11 cellular contexts compared by ENCODE assay signal in the genomic region with DNA sequence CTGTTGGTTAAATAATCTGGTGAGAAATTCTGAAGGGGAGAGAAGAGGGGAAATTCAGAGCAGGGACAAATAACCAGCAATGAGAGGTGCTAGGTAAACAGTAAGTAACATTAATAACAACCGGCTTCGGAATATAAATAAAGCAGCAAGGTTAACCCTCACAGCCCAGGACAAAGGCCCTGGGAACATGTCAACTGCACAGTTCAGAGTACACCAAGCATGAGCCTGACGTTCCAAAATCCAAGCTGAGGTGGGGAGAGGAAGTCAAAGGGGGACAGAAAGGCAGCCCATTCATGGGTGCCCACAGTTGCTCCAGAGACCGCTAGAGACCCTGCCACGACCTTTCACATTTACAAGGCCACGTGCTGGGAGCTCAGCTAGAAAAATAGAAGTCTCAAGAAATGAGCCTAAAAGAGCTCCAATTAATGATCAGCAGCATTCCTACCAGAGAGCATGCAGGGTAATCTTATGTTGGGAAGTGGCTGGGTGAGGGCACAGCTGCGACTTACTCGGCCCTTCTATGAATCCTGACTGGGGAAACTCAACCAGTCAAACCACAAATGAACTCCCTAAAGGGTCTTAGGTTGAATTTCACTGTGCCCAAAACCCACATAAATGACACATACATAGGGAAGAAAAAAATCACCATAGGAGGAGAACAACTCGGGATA. TPM values are rescaled to one million over a fixed set of nuclear protein-coding genes. Genes with fewer than 3 reads are reported as not detected.
A peak's percentile ranks its signal among the peaks of the same experiment; 100 is the strongest.
DNase-seq lines count a peak whose midpoint lies in the region; ATAC-seq and TF ChIP-seq lines count a peak whose summit lies in the region.
"Had no signal": no experiment of that assay in that cellular context is flagged by ENCODE, and none has a peak within 500 bp of the region (broad histone marks: within the 10 kb centered on the region; RNA-seq: fewer than 3 reads in every experiment).

No MANE protein-coding gene starts in this region.

- H3K9me1 ChIP-seq in IMR-90 (ENCODE audit: insufficient read depth, low read length), result peaks cover 7% of the 10 kb centered on the region; the same call in 1 of the 2 replicates

- POLR2A ChIA-PET in IMR-90 (lab: Charles Lee; ENCODE audit: unreplicated experiment), result no interaction called here
- POLR2A ChIA-PET in activated CD8-positive, alpha-beta T cell treated with anti-CD3 and anti-CD28 coated beads, Interleukin-2, amount 10 ng/mL, durations not matched to agents 7 days and 5 days (lab: Charles Lee), result interaction anchor here (0.9 to 1.3 kb wide), 2 partner anchors 8 to 21 kb away, joined by 3 to 6 read pairs; no protein-coding TSS in a partner anchor

- H3K27me3 ChIP-seq in IMR-90 (ENCODE audit: control insufficient read depth, insufficient read depth, low read length) (no peaks in the 10 kb centered on the region), right lobe of liver (no peaks in the 10 kb centered on the region), WERI-Rb-1 (ENCODE audit: insufficient read depth, low read depth, severe bottlenecking) (no peaks in the 10 kb centered on the region)
- H3K27me3 ChIP-seq: testis had no signal

- H3K36me3 Mint-ChIP-seq in activated CD8-positive, alpha-beta T cell treated with anti-CD3 and anti-CD28 coated beads, Interleukin-2, amount 10 ng/mL, durations not matched to agents 7 days and 5 days (ENCODE audit: low read depth), result peaks cover 55% of the 10 kb centered on the region
- peaks cover 47% of the 10 kb centered on the region for H3K36me3 Mint-ChIP-seq in stimulated activated effector memory CD8-positive, alpha-beta T cell treated with anti-CD3 and anti-CD28 coated beads, Interleukin-12 subunit alpha, Interleukin-12 subunit beta, amount 100 ng/mL, for 72 hours

- peak overlapping the region; percentile 66 for H3K4me3 Mint-ChIP-seq in activated CD8-positive, alpha-beta T cell treated with anti-CD3 and anti-CD28 coated beads, Interleukin-2, amount 10 ng/mL, durations not matched to agents 7 days and 5 days
- peak overlapping the region; percentile 64 for H3K4me3 Mint-ChIP-seq in stimulated activated effector memory CD8-positive, alpha-beta T cell treated with anti-CD3 and anti-CD28 coated beads, Interleukin-12 subunit alpha, Interleukin-12 subunit beta, amount 100 ng/mL, for 72 hours

- no peaks in the 10 kb centered on the region for H3K27me3 Mint-ChIP-seq in activated CD8-positive, alpha-beta T cell treated with anti-CD3 and anti-CD28 coated beads, Interleukin-2, amount 10 ng/mL, durations not matched to agents 7 days and 5 days (ENCODE audit: low read depth)

- H3K56ac ChIP-seq in IMR-90 (ENCODE audit: extremely low read depth, insufficient read depth, low read length), result no peak overlapping the region

- H3K9ac ChIP-seq in IMR-90 (ENCODE audit: low read depth, low read length), result no peak overlapping the region

- dilution Hi-C loops in IMR-90 (cut with HindIII; ENCODE audit: low sequenced_read_pairs, unreplicated experiment), result no loop called here

- no peak overlapping the region; the same call in 1 of the 2 replicates for H2BK20ac ChIP-seq in IMR-90 (ENCODE audit: low read depth, low read length)

- in situ Hi-C loops in IMR-90 (cut with MboI; ENCODE audit: low sequenced_read_pairs), result no loop called here
- in situ Hi-C loops in G401 (cut with HindIII; ENCODE audit: low sequenced_read_pairs), result no loop called here

- no peak for TF ChIP-seq POLR2A in IMR-90 (IDR thresholded peaks at IDR 0.05; ENCODE audit: low read depth, low read length)
- no peak for TF ChIP-seq POLR2A in right lobe of liver (IDR thresholded peaks at IDR 0.05)

- H3K36me3 ChIP-seq in IMR-90 (ENCODE audit: control insufficient read depth, insufficient read depth, low read length) (peaks cover 2% of the 10 kb centered on the region; the same call in 1 of the 2 replicates), right lobe of liver (no peaks in the 10 kb centered on the region), WERI-Rb-1 (peaks cover 3% of the 10 kb centered on the region; the same call in 1 of the 2 replicates)

- TF ChIP-seq RAD21 in IMR-90 (IDR thresholded peaks at IDR 0.05; ENCODE audit: low read length), result no peak

- no peak overlapping the region for H2AK5ac ChIP-seq in IMR-90 (ENCODE audit: low read depth, low read length)

- ATAC-seq in IMR-90 (ENCODE audit: low read depth) (no peak; the same call in 1 of the 2 replicates), right lobe of liver (peak; percentile 68 to 95 (median 80))
- no peak for ATAC-seq in activated CD8-positive, alpha-beta T cell treated with anti-CD3 and anti-CD28 coated beads, Interleukin-2, amount 10 ng/mL, durations not matched to agents 7 days and 5 days
- no peak for ATAC-seq in stimulated activated effector memory CD8-positive, alpha-beta T cell treated with anti-CD3 and anti-CD28 coated beads, Interleukin-12 subunit alpha, Interleukin-12 subunit beta, amount 100 ng/mL, for 72 hours

- H4K5ac ChIP-seq in IMR-90 (ENCODE audit: low read depth, low read length), result no peak overlapping the region; the same call in 1 of the 2 replicates

- H3K4ac ChIP-seq in IMR-90 (ENCODE audit: low read depth, low read length), result peak overlapping the region; percentile 36; the same call in 1 of the 2 replicates

- peak overlapping the region; percentile 83 for H3K27ac Mint-ChIP-seq in activated CD8-positive, alpha-beta T cell treated with anti-CD3 and anti-CD28 coated beads, Interleukin-2, amount 10 ng/mL, durations not matched to agents 7 days and 5 days
- H3K27ac Mint-ChIP-seq in stimulated activated effector memory CD8-positive, alpha-beta T cell treated with anti-CD3 and anti-CD28 coated beads, Interleukin-12 subunit alpha, Interleukin-12 subunit beta, amount 100 ng/mL, for 72 hours, result peak overlapping the region; percentile 57

- no peak overlapping the region for H2BK5ac ChIP-seq in IMR-90 (ENCODE audit: low read depth, low read length, poor library complexity, severe bottlenecking)

- H3K23ac ChIP-seq in IMR-90 (ENCODE audit: low read depth, low read length), result peak overlapping the region; percentile 20; the same call in 1 of the 2 replicates

- DNase-seq in IMR-90, result no peak
- DNase-seq in activated CD8-positive, alpha-beta T cell treated with anti-CD3 and anti-CD28 coated beads, Interleukin-2, amount 10 ng/mL, durations not matched to agents 7 days and 5 days, result no peak
- no peak for DNase-seq in right lobe of liver
- DNase-seq in stimulated activated effector memory CD8-positive, alpha-beta T cell treated with anti-CD3 and anti-CD28 coated beads, Interleukin-12 subunit alpha, Interleukin-12 subunit beta, amount 100 ng/mL, for 72 hours (ENCODE audit: low spot score in 2 of 2), result no peak
- no peak for DNase-seq in G401 (ENCODE audit: low spot score)
- DNase-seq in activated gamma-delta T cell treated with Interleukin-2 at 50 U/mL for 16 hours, result no peak
- no peak for DNase-seq in WERI-Rb-1
- DNase-seq in stimulated activated CD8-positive, alpha-beta memory T cell treated with anti-CD3 and anti-CD28 coated beads, Interleukin-4, amount 100 ng/mL, for 48 hours, result no peak
- DNase-seq: foreskin fibroblast, testis had no signal

- H3K4me1 Mint-ChIP-seq in activated CD8-positive, alpha-beta T cell treated with anti-CD3 and anti-CD28 coated beads, Interleukin-2, amount 10 ng/mL, durations not matched to agents 7 days and 5 days (ENCODE audit: low read depth), result peaks cover 53% of the 10 kb centered on the region
- peaks cover 56% of the 10 kb centered on the region for H3K4me1 Mint-ChIP-seq in stimulated activated effector memory CD8-positive, alpha-beta T cell treated with anti-CD3 and anti-CD28 coated beads, Interleukin-12 subunit alpha, Interleukin-12 subunit beta, amount 100 ng/mL, for 72 hours

- H3K79me1 ChIP-seq in IMR-90 (ENCODE audit: low read depth in 1 of 2, low read length in 2 of 2), result peaks cover 5 to 27% of the 10 kb centered on the region in 2 experiments; a peak in 3 of 4 replicates

- 0 out of 4 replicates have a peak overlapping the region, but pooled peaks of 1 of the 2 experiments have one; percentile 39 for H4K8ac ChIP-seq in IMR-90 (ENCODE audit: low read depth in 2 of 2, low read length in 2 of 2)

- no peak overlapping the region; the same call in 1 of the 2 replicates for H3K18ac ChIP-seq in IMR-90 (ENCODE audit: low read depth, low read length)

- peaks cover 22% of the 10 kb centered on the region for H3K4me1 ChIP-seq in IMR-90 (ENCODE audit: control insufficient read depth, insufficient read depth, low read length)
- peaks cover 0 to 9% (median 0%) of the 10 kb centered on the region in 4 donors for H3K4me1 ChIP-seq in right lobe of liver
- H3K4me1 ChIP-seq: testis had no signal

- peak overlapping the region; percentile 18; the same call in 1 of the 2 replicates for H4K91ac ChIP-seq in IMR-90 (ENCODE audit: insufficient read depth, low read depth, low read length)

- H3K4me3 ChIP-seq in IMR-90 (ENCODE audit: insufficient read depth, low read depth, low read length) (no peak overlapping the region), right lobe of liver (no peak overlapping the region), WERI-Rb-1 (ENCODE audit: low read depth, low read length) (no peak overlapping the region)
- H3K4me3 ChIP-seq: lung, testis had no signal

- H3K9me3 Mint-ChIP-seq in activated CD8-positive, alpha-beta T cell treated with anti-CD3 and anti-CD28 coated beads, Interleukin-2, amount 10 ng/mL, durations not matched to agents 7 days and 5 days (ENCODE audit: insufficient read depth), result no peaks in the 10 kb centered on the region
- no peaks in the 10 kb centered on the region for H3K9me3 Mint-ChIP-seq in stimulated activated effector memory CD8-positive, alpha-beta T cell treated with anti-CD3 and anti-CD28 coated beads, Interleukin-12 subunit alpha, Interleukin-12 subunit beta, amount 100 ng/mL, for 72 hours

- CTCF ChIA-PET in IMR-90 (lab: Yijun Ruan, JAX), result no interaction called here
- CTCF ChIA-PET in activated CD8-positive, alpha-beta T cell treated with anti-CD3 and anti-CD28 coated beads, Interleukin-2, amount 10 ng/mL, durations not matched to agents 7 days and 5 days (lab: Charles Lee), result interaction anchor here (0.9 to 3.9 kb wide), 2 partner anchors 20 to 30 kb away, joined by 3 to 24 read pairs; no protein-coding TSS in a partner anchor

- no peak overlapping the region for H3K14ac ChIP-seq in IMR-90 (replicated peaks; ENCODE audit: low read depth, low read length)

- H2BK120ac ChIP-seq in IMR-90 (ENCODE audit: low read depth, low read length), result peak overlapping the region; percentile 30; the same call in 1 of the 2 replicates

- TF ChIP-seq CTCF in IMR-90 (conservative IDR thresholded peaks at IDR 0.05; ENCODE audit: low read depth, low read length) (no peak), right lobe of liver (IDR thresholded peaks at IDR 0.05) (no peak), WERI-Rb-1 (IDR thresholded peaks at IDR 0.05; ENCODE audit: low read depth, low read length) (no peak)

- intact Hi-C loops in IMR-90 (cut with micrococcal nuclease), result no loop called here
- intact Hi-C loops in right lobe of liver (cut with DNase I), result no loop called here

- H2BK15ac ChIP-seq in IMR-90 (ENCODE audit: low read depth, low read length), result no peak overlapping the region

- no CpG with 5 or more reads among the region's 9 CpGs for WGBS in IMR-90 (ENCODE audit: extremely low coverage in 2 of 2, insufficient read length in 1 of 2), 2 experiments
- 26% methylated on average over 7 of the region's 9 CpGs for WGBS in right lobe of liver (ENCODE audit: insufficient coverage, low coverage, low lambda C conversion rate, missing lambda C conversion rate)

- H3K4me2 ChIP-seq in IMR-90 (ENCODE audit: low read depth, low read length), result no peak overlapping the region

- H2AFZ ChIP-seq in IMR-90 (replicated peaks; ENCODE audit: low read length, poor library complexity), result peak overlapping the region; percentile 17

- no TSS peak for BruUV-seq in IMR-90 (replicated peaks; lab: Mats Ljungman, UMichigan)

- no peak overlapping the region for H2AK9ac ChIP-seq in IMR-90 (replicated peaks; ENCODE audit: low read depth, low read length, poor library complexity)

- H3K9me3 ChIP-seq in IMR-90 (ENCODE audit: control insufficient read depth, insufficient read depth, low read length) (no peaks in the 10 kb centered on the region), right lobe of liver (no peaks in the 10 kb centered on the region), WERI-Rb-1 (ENCODE audit: severe bottlenecking) (no peaks in the 10 kb centered on the region)
- H3K9me3 ChIP-seq: testis had no signal

- H3K27ac ChIP-seq in IMR-90 (ENCODE audit: insufficient read depth, low read length) (no peak overlapping the region), right lobe of liver (no peak overlapping the region), WERI-Rb-1 (no peak overlapping the region)

- H4K20me1 ChIP-seq in IMR-90 (ENCODE audit: insufficient read depth, low read length), result no peaks in the 10 kb centered on the region

RNA-seq across cellular contexts. Expression of a gene that starts 55.1 kb away (rescaled TPM):
- total RNA-seq in IMR-90 (2012; rRNA removed), result 24.7 and 33.7 TPM in 2 replicates
- 54.1 and 54.3 TPM in 2 replicates for polyA plus RNA-seq in IMR-90 (2012; rRNA removed)
- 31.1 and 35.6 TPM in 2 replicates for polyA plus RNA-seq in IMR-90 (2012; cell fraction: cytosol; rRNA removed)
- polyA plus RNA-seq in IMR-90 (2012; cell fraction: nucleus; rRNA removed; ENCODE audit: low replicate concordance), result 22.8 and 23.4 TPM in 2 replicates
- 100 to 1,000 TPM in 1 of 2 experiments, 10 to 100 TPM in 1; 95.3 to 100 TPM for total RNA-seq in activated CD8-positive, alpha-beta T cell treated with anti-CD3 and anti-CD28 coated beads, Interleukin-2, amount 10 ng/mL, durations not matched to agents 7 days and 5 days
- total RNA-seq in right lobe of liver, result 10 to 100 TPM in 5 of 6 experiments, 1 to 10 TPM in 1; 8.2 to 56.2 (median 14.0) TPM
- 20.1 and 29.0 TPM in 2 replicates for total RNA-seq in G401 (2014; rRNA removed; shearing (Covaris generic))

Comparison
In these comparisons a context has a peak if more than half of its experiments do, and no peak if none do; other contexts are left out.
1. ATAC-seq: peak in right lobe of liver (4 of 4); none in IMR-90 (single experiment), activated CD8-positive, alpha-beta T cell treated with anti-CD3 and anti-CD28 coated beads, Interleukin-2, amount 10 ng/mL, durations not matched to agents 7 days and 5 days (single experiment) and stimulated activated effector memory CD8-positive, alpha-beta T cell treated with anti-CD3 and anti-CD28 coated beads, Interleukin-12 subunit alpha, Interleukin-12 subunit beta, amount 100 ng/mL, for 72 hours (single experiment).